ENCODE assay signal across 13 cellular contexts in the genomic region with DNA sequence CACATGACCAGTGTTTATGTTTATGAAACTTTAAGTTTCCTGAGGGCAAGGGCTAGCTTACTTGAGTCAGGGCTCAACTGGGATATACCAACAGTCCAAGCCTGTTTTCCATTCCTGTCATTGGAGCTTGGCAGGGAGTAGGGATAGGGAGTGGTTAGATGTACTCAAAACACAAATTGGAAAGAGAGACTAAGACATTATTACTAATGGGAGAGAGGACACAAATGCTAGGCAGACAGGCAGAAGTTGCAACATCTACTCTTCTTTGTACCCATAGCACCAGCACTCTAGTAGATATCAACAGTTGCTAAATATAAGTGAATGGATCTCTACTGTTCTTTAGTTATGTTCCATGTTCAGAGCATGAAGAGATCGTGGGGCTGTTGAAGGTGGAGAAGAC.
DNase-seq lines count a peak whose midpoint lies in the region; ATAC-seq and TF ChIP-seq lines count a peak whose summit lies in the region.
"Had no signal": no experiment of that assay in that cellular context is flagged by ENCODE, and none has a peak within 500 bp of the region (broad histone marks: within the 10 kb centered on the region; RNA-seq: fewer than 3 reads in every experiment).

No MANE protein-coding gene starts in this region.

- 48 to 84% (median 63%) methylated on average over 1 of the region's 1 CpG for whole genome bisulfite sequencing in heart left ventricle, 4 donors

- H3K4me1 Mint-ChIP-seq in chondrocyte (ENCODE audit: low read depth): peaks cover 82% of the 10 kb centered on the region
- H3K4me1 Mint-ChIP-seq: B cell had no signal

- TF ChIP-seq CTCF in heart left ventricle (IDR thresholded peaks at IDR 0.05): no peak
- no peak for TF ChIP-seq CTCF in chondrocyte (IDR thresholded peaks at IDR 0.05)

- DNase-seq in heart left ventricle (no peak), cardiac septum (ENCODE audit: low spot score) (no peak), chondrocyte (ENCODE audit: low spot score) (no peak), fibroblast of gingiva (ENCODE audit: low read depth) (peak; percentile 61), SK-N-DZ (ENCODE audit: low spot score) (no peak), Kasumi-1 (lab: John Stamatoyannopoulos, UW) (no peak)
- DNase-seq: C1 segment of cervical spinal cord; Calu3; CD4-positive, alpha-beta T cell; DMS 273 treated with DMSO at 0.1 percent for 48 hours had no signal

- H3K27ac ChIP-seq in heart left ventricle: no peak overlapping the region

- H3K4me1 ChIP-seq in heart left ventricle: peaks cover 0 to 15% (median 0%) of the 10 kb centered on the region in 12 donors

- intact Hi-C loops in heart left ventricle (cut with DNase I) (no loop called here), cardiac septum (cut with DNase I) (loop anchor here (1.0 kb wide), 1 partner anchor 12 kb away; no protein-coding TSS in a partner anchor)

- peaks cover 5% of the 10 kb centered on the region for H3K9me3 Mint-ChIP-seq in chondrocyte (ENCODE audit: low read depth)
- H3K9me3 Mint-ChIP-seq: CD4-positive, alpha-beta T cell had no signal

- H3K4me3 Mint-ChIP-seq in chondrocyte (ENCODE audit: unreplicated experiment): no peak overlapping the region
- H3K4me3 Mint-ChIP-seq: B cell; CD4-positive, alpha-beta T cell had no signal

- peak overlapping the region; percentile 78 for H3K27ac Mint-ChIP-seq in chondrocyte (ENCODE audit: unreplicated experiment)
- H3K27ac Mint-ChIP-seq: B cell; CD4-positive, alpha-beta T cell had no signal

- H3K27me3 Mint-ChIP-seq in chondrocyte (ENCODE audit: low read depth): no peaks in the 10 kb centered on the region
- H3K27me3 Mint-ChIP-seq: B cell; CD4-positive, alpha-beta T cell had no signal

- no peak for TF ChIP-seq POLR2A in heart left ventricle (IDR thresholded peaks at IDR 0.05)

- peak; percentile 18 to 84 (median 72) for ATAC-seq in heart left ventricle
- ATAC-seq in HG03097 (IDR thresholded peaks at IDR 0.05; ENCODE audit: low FRiP score, unreplicated experiment): no peak
- ATAC-seq: HCT116 had no signal

- no peaks in the 10 kb centered on the region for H3K27me3 ChIP-seq in heart left ventricle

- H3K4me3 ChIP-seq in heart left ventricle: no peak overlapping the region

- peaks cover 0 to 22% (median 0%) of the 10 kb centered on the region in 9 donors for H3K36me3 ChIP-seq in heart left ventricle

- H3K36me3 Mint-ChIP-seq in chondrocyte (ENCODE audit: low read depth): peaks cover 43% of the 10 kb centered on the region

- H3K9me3 ChIP-seq in heart left ventricle: no peaks in the 10 kb centered on the region
